In the genomic region with DNA sequence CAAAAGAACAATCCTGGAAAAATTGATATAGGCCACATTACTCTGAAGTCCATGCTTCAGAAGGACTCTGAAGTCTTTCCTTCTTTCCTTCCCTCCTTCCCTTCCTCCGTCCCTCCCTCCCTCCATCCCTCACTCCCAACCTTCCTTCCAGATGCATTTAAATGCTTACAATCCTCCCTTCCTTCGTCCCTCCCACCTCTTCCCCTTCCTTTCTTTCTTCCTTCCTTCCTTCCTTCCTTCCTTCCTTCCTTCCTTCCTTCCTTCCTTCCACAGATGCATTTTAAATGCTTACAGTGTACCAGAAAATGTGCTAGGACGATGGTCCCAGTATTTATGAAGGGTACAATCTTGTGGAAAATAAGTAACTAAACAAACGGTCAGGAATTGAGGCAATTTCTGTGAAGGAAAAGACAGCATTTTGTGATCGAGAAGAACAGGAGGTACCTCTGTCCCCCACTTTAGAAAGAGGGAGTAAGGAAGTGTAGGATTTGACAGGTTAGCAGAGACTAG, we compare ENCODE assay signal across 35 cellular contexts.
"Had no signal": no experiment of that assay in that cellular context is flagged by ENCODE, and none has a peak within 500 bp of the region (broad histone marks: within the 10 kb centered on the region; RNA-seq: fewer than 3 reads in every experiment).

No MANE protein-coding gene starts in this region.

- H3K9ac ChIP-seq: SK-N-SH had no signal

- H3K4me1 ChIP-seq: adrenal gland, body of pancreas had no signal

- H3K4me3 Mint-ChIP-seq: activated B cell treated with CpG ODN at 0.5 μM for 24 hours; activated CD4-positive, alpha-beta memory T cell treated with anti-CD3 and anti-CD28 coated beads for 36 hours; activated naive CD4-positive, alpha-beta T cell treated with anti-CD3 and anti-CD28 coated beads for 36 hours; activated T-cell treated with anti-CD3 and anti-CD28 coated beads, Interleukin-2, amount 50 U/mL, for 4 hours; activated T-helper 1 cell treated with anti-CD3 and anti-CD28 coated beads, Interleukin-12 subunit alpha, Interleukin-12 subunit beta, Interleukin-2, Interleukin-4 antibody, amounts not matched to agents 30 ng/mL and 10 ng/mL and 1 ng/mL, durations not matched to agents 14 hours and 24 hours and 36 hours had no signal

- H3K27me3 Mint-ChIP-seq: activated B cell treated with CpG ODN at 0.5 μM for 24 hours; activated CD4-positive, alpha-beta memory T cell treated with anti-CD3 and anti-CD28 coated beads for 36 hours had no signal

- H3K36me3 ChIP-seq: adrenal gland, MG63, SJCRH30 had no signal

- FAIRE-seq: astrocyte, bronchial epithelial cell had no signal

- H3K27me3 ChIP-seq: adrenal gland, body of pancreas, MG63, SJCRH30 had no signal

- ATAC-seq: activated naive CD4-positive, alpha-beta T cell treated with anti-CD3 and anti-CD28 coated beads, Interleukin-2, amount 50 U/mL, for 72 hours; activated T-cell treated with anti-CD3 and anti-CD28 coated beads, Interleukin-2, amount 50 U/mL, for 4 hours; body of pancreas; Panc1 had no signal

- H3K9me3 Mint-ChIP-seq: activated naive CD4-positive, alpha-beta T cell treated with anti-CD3 and anti-CD28 coated beads for 36 hours; activated naive CD4-positive, alpha-beta T cell treated with anti-CD3 and anti-CD28 coated beads, Interleukin-2, amount 50 U/mL, for 72 hours; activated T-cell treated with anti-CD3 and anti-CD28 coated beads, Interleukin-2, amount 50 U/mL, for 4 hours; activated T-helper 1 cell treated with anti-CD3 and anti-CD28 coated beads, Interleukin-12 subunit alpha, Interleukin-12 subunit beta, Interleukin-2, Interleukin-4 antibody, amounts not matched to agents 30 ng/mL and 10 ng/mL and 1 ng/mL, durations not matched to agents 14 hours and 24 hours and 36 hours had no signal

- H3K36me3 Mint-ChIP-seq: activated CD4-positive, alpha-beta memory T cell treated with anti-CD3 and anti-CD28 coated beads for 36 hours; activated naive CD4-positive, alpha-beta T cell treated with anti-CD3 and anti-CD28 coated beads, Interleukin-2, amount 50 U/mL, for 72 hours had no signal

- H3K9me3 ChIP-seq: adrenal gland, MG63, SK-N-SH had no signal

- H3K4me2 ChIP-seq: SK-N-SH had no signal

- DNase-seq: activated B cell treated with CpG ODN at 0.5 μM for 24 hours; activated CD4-positive, alpha-beta memory T cell treated with anti-CD3 and anti-CD28 coated beads for 36 hours; activated CD4-positive, alpha-beta T cell treated with anti-CD3 and anti-CD28 coated beads for 4 hours; activated CD4-positive, alpha-beta T cell treated with anti-CD3 and anti-CD28 coated beads, Interleukin-2, amount 50 U/mL, for 1 hour; activated CD4-positive, CD25-positive, alpha-beta regulatory T cell treated with anti-CD3 and anti-CD28 coated beads, Interleukin-2, amount 50 U/mL, for 72 hours; activated CD8-positive, alpha-beta memory T cell treated with anti-CD3 and anti-CD28 coated beads, Interleukin-2, amount 50 U/mL, for 4 hours; activated gamma-delta T cell treated with Interleukin-2 at 50 U/mL for 16 hours; activated naive CD4-positive, alpha-beta T cell treated with anti-CD3 and anti-CD28 coated beads for 36 hours; activated T-cell treated with anti-CD3 and anti-CD28 coated beads for 4 hours; activated T-cell treated with anti-CD3 and anti-CD28 coated beads, Interleukin-2, amount 50 U/mL, for 4 hours; adrenal gland; body of pancreas; caudate nucleus; Karpas-422; KBM-7; MG63; NCI-H1048; NCI-H1105 treated with DMSO at 0.1 percent for 48 hours; NCI-H1436; NCI-H1694 treated with DMSO at 0.1 percent for 48 hours; NCI-H2029; NCI-H345; NCI-H524 treated with DMSO at 0.1 percent for 48 hours; SHP77; SJCRH30; SK-N-SH; T-helper 1 cell; T-helper 2 cell; T-helper 9 cell had no signal

- H3K27ac ChIP-seq: adrenal gland, body of pancreas, SJCRH30, VCaP had no signal

- H3K27ac Mint-ChIP-seq: activated B cell treated with CpG ODN at 0.5 μM for 24 hours; activated CD4-positive, alpha-beta memory T cell treated with anti-CD3 and anti-CD28 coated beads for 36 hours; activated naive CD4-positive, alpha-beta T cell treated with anti-CD3 and anti-CD28 coated beads for 36 hours; activated naive CD4-positive, alpha-beta T cell treated with anti-CD3 and anti-CD28 coated beads, Interleukin-2, amount 50 U/mL, for 72 hours; activated T-helper 1 cell treated with anti-CD3 and anti-CD28 coated beads, Interleukin-12 subunit alpha, Interleukin-12 subunit beta, Interleukin-2, Interleukin-4 antibody, amounts not matched to agents 30 ng/mL and 10 ng/mL and 1 ng/mL, durations not matched to agents 14 hours and 24 hours and 36 hours had no signal

- H3K4me3 ChIP-seq: adrenal gland, body of pancreas, MG63, SJCRH30 had no signal

- H3K4me1 Mint-ChIP-seq: activated B cell treated with CpG ODN at 0.5 μM for 24 hours had no signal
